ENCODE assay signal across 12 cellular contexts in genomic region chr22:46596819-46597218, GRCh38. TPM values are rescaled to one million over a fixed set of nuclear protein-coding genes. Genes with fewer than 3 reads are reported as not detected.
DNase-seq lines count a peak whose midpoint lies in the region; ATAC-seq and TF ChIP-seq lines count a peak whose summit lies in the region.
"Had no signal": no experiment of that assay in that cellular context is flagged by ENCODE, and none has a peak within 500 bp of the region (broad histone marks: within the 10 kb centered on the region; RNA-seq: fewer than 3 reads in every experiment).

No MANE protein-coding gene starts in this region.

- H3K4me3 Mint-ChIP-seq in stimulated activated naive CD8-positive, alpha-beta T cell treated with anti-CD3 and anti-CD28 coated beads, Interleukin-15, amount 100 ng/mL, for 72 hours: no peak overlapping the region
- H3K4me3 Mint-ChIP-seq: activated T-helper 1 cell treated with anti-CD3 and anti-CD28 coated beads, Interleukin-12 subunit alpha, Interleukin-12 subunit beta, Interleukin-2, Interleukin-4 antibody, amounts not matched to agents 30 ng/mL and 10 ng/mL and 1 ng/mL, durations not matched to agents 14 hours and 24 hours and 36 hours; CD4-positive, alpha-beta T cell; central memory CD8-positive, alpha-beta T cell; stimulated activated naive B cell treated with anti-CD40 and anti-IgM and Interleukin-4, amounts not matched to agents 10 μg/mL and 1 μg/mL and 100 μg/mL, for 72 hours had no signal

- no peaks in the 10 kb centered on the region for H3K27me3 ChIP-seq in adrenal gland

- H3K9me3 Mint-ChIP-seq in stimulated activated naive CD8-positive, alpha-beta T cell treated with anti-CD3 and anti-CD28 coated beads, Interleukin-15, amount 100 ng/mL, for 72 hours: no peaks in the 10 kb centered on the region
- H3K9me3 Mint-ChIP-seq: activated T-helper 1 cell treated with anti-CD3 and anti-CD28 coated beads, Interleukin-12 subunit alpha, Interleukin-12 subunit beta, Interleukin-2, Interleukin-4 antibody, amounts not matched to agents 30 ng/mL and 10 ng/mL and 1 ng/mL, durations not matched to agents 14 hours and 24 hours and 36 hours; CD4-positive, alpha-beta T cell; central memory CD8-positive, alpha-beta T cell; stimulated activated naive B cell treated with anti-CD40 and anti-IgM and Interleukin-4, amounts not matched to agents 10 μg/mL and 1 μg/mL and 100 μg/mL, for 72 hours had no signal

- H3K4me1 Mint-ChIP-seq in stimulated activated naive CD8-positive, alpha-beta T cell treated with anti-CD3 and anti-CD28 coated beads, Interleukin-15, amount 100 ng/mL, for 72 hours: peaks cover 27% of the 10 kb centered on the region

- no peaks in the 10 kb centered on the region for H3K27me3 Mint-ChIP-seq in stimulated activated naive CD8-positive, alpha-beta T cell treated with anti-CD3 and anti-CD28 coated beads, Interleukin-15, amount 100 ng/mL, for 72 hours
- H3K27me3 Mint-ChIP-seq: CD4-positive, alpha-beta T cell; central memory CD8-positive, alpha-beta T cell; stimulated activated naive B cell treated with anti-CD40 and anti-IgM and Interleukin-4, amounts not matched to agents 10 μg/mL and 1 μg/mL and 100 μg/mL, for 72 hours had no signal

- DNase-seq in COR-L47 (lab: John Stamatoyannopoulos, UW) (peak; percentile 91), NCI-H1105 (lab: John Stamatoyannopoulos, UW) (peak; percentile 60), adrenal gland (peak in 1 of 7 donors; percentile 19), mucosa of descending colon (peak; percentile 88 to 97 (median 89))
- no peak for DNase-seq in stimulated activated naive CD8-positive, alpha-beta T cell treated with anti-CD3 and anti-CD28 coated beads, Interleukin-15, amount 100 ng/mL, for 72 hours
- DNase-seq: CD4-positive, alpha-beta T cell; stimulated activated naive B cell treated with anti-CD40 and anti-IgM and Interleukin-4, amounts not matched to agents 10 μg/mL and 1 μg/mL and 100 μg/mL, for 72 hours had no signal

- intact Hi-C loops in adrenal gland (cut with DNase I): no loop called here
- intact Hi-C loops in mucosa of descending colon (cut with DNase I, micrococcal nuclease): no loop called here

- 78 to 100% (median 90%) methylated on average over 4 to 7 of the region's 7 CpGs for WGBS in adrenal gland, 4 donors

- no peak overlapping the region for H3K27ac Mint-ChIP-seq in stimulated activated naive CD8-positive, alpha-beta T cell treated with anti-CD3 and anti-CD28 coated beads, Interleukin-15, amount 100 ng/mL, for 72 hours
- H3K27ac Mint-ChIP-seq: activated T-helper 1 cell treated with anti-CD3 and anti-CD28 coated beads, Interleukin-12 subunit alpha, Interleukin-12 subunit beta, Interleukin-2, Interleukin-4 antibody, amounts not matched to agents 30 ng/mL and 10 ng/mL and 1 ng/mL, durations not matched to agents 14 hours and 24 hours and 36 hours; CD4-positive, alpha-beta T cell; stimulated activated naive B cell treated with anti-CD40 and anti-IgM and Interleukin-4, amounts not matched to agents 10 μg/mL and 1 μg/mL and 100 μg/mL, for 72 hours had no signal

- TF ChIP-seq CTCF in adrenal gland (IDR thresholded peaks at IDR 0.05) (no peak), mucosa of descending colon (IDR thresholded peaks at IDR 0.05) (peak; percentile 15)

- ATAC-seq in mucosa of descending colon (peak; percentile 89), GM18858 (IDR thresholded peaks at IDR 0.05; ENCODE audit: unreplicated experiment) (no peak), HG03095 (IDR thresholded peaks at IDR 0.05; ENCODE audit: unreplicated experiment) (no peak), HG03460 (IDR thresholded peaks at IDR 0.05; ENCODE audit: unreplicated experiment) (no peak)
- ATAC-seq in stimulated activated naive CD8-positive, alpha-beta T cell treated with anti-CD3 and anti-CD28 coated beads, Interleukin-15, amount 100 ng/mL, for 72 hours: no peak
- ATAC-seq: stimulated activated naive B cell treated with anti-CD40 and anti-IgM and Interleukin-4, amounts not matched to agents 10 μg/mL and 1 μg/mL and 100 μg/mL, for 72 hours had no signal

- H3K4me1 ChIP-seq in adrenal gland (replicated peaks in 1 of 2) (peaks cover 0 to 45% of the 10 kb centered on the region in 2 donors), mucosa of descending colon (ENCODE audit: low read depth) (peaks cover 33% of the 10 kb centered on the region)

- TF ChIP-seq POLR2A in adrenal gland (IDR thresholded peaks at IDR 0.05): no peak

- H3K27ac ChIP-seq in adrenal gland: peak overlapping the region in 4 of 5 donors; percentile 6 to 83 (median 50)

- no peaks in the 10 kb centered on the region for H3K9me3 ChIP-seq in adrenal gland (replicated peaks in 1 of 3)
- H3K9me3 ChIP-seq in mucosa of descending colon: no peaks in the 10 kb centered on the region

- H3K4me3 ChIP-seq in adrenal gland: no peak overlapping the region
- no peak overlapping the region for H3K4me3 ChIP-seq in mucosa of descending colon

- H3K36me3 ChIP-seq in adrenal gland (replicated peaks in 1 of 2) (no peaks in the 10 kb centered on the region), mucosa of descending colon (ENCODE audit: low read depth) (no peaks in the 10 kb centered on the region)

RNA-seq across cellular contexts. Expression of gene GRAMD4, which starts 23.4 kb away (rescaled TPM):
- total RNA-seq in adrenal gland (100 to 1,000 TPM in 3 of 8 donors, 10 to 100 TPM in 5; 38.8 to 241 (median 80.6) TPM), mucosa of descending colon (100 to 1,000 TPM; 114 to 203 (median 197) TPM)
- polyA plus RNA-seq in adrenal gland: 10 to 100 TPM; 18.4 to 93.7 (median 39.0) TPM

RNA-seq across cellular contexts. Expression of gene CELSR1, which starts 59.4 kb away (rescaled TPM):
- total RNA-seq in adrenal gland (1 to 10 TPM; 1.1 to 4.3 (median 2.6) TPM), mucosa of descending colon (1 to 10 TPM; 1.9 to 4.2 (median 2.5) TPM)
- polyA plus RNA-seq in adrenal gland: 1 to 10 TPM in 2 of 3 donors, under 1 TPM in 1; 0.71 to 3.1 (median 1.6) TPM

Comparison
In these comparisons a context has a peak if more than half of its experiments do, and no peak if none do; other contexts are left out.
1. DNase-seq: peak in COR-L47 (single experiment), NCI-H1105 (single experiment) and mucosa of descending colon (3 of 3); none in stimulated activated naive CD8-positive, alpha-beta T cell treated with anti-CD3 and anti-CD28 coated beads, Interleukin-15, amount 100 ng/mL, for 72 hours (0 of 2).